Comparison of ENCODE assay signal across 27 cellular contexts in genomic region chr6:69756907-69757306, GRCh38.
"Had no signal": no experiment of that assay in that cellular context is flagged by ENCODE, and none has a peak within 500 bp of the region (broad histone marks: within the 10 kb centered on the region; RNA-seq: fewer than 3 reads in every experiment).

No MANE protein-coding gene starts in this region.

- H3K4me2 ChIP-seq: neural progenitor cell had no signal

- H3K9me3 ChIP-seq: ovary, psoas muscle, right lobe of liver, stomach, thoracic aorta, thyroid gland, uterus had no signal

- H3K27ac Mint-ChIP-seq: natural killer cell; nephron; neural progenitor cell; stimulated activated effector memory CD8-positive, alpha-beta T cell treated with anti-CD3 and anti-CD28 coated beads, Interleukin-12 subunit alpha, Interleukin-12 subunit beta, amount 100 ng/mL, for 72 hours; stimulated activated naive B cell treated with anti-CD40 and anti-IgM and Interleukin-4, amounts not matched to agents 10 μg/mL and 1 μg/mL and 100 μg/mL, for 72 hours; stimulated activated naive CD8-positive, alpha-beta T cell treated with anti-CD3 and anti-CD28 coated beads, Interleukin-15, Interleukin-2, amounts not matched to agents 100 ng/mL and 50 ng/mL, for 24 hours had no signal

- H3K27ac ChIP-seq: neural progenitor cell, ovary, parathyroid adenoma, psoas muscle, right lobe of liver, sigmoid colon, stomach, thoracic aorta, thyroid gland, tibial nerve, upper lobe of left lung, uterus had no signal

- H3K36me3 Mint-ChIP-seq: natural killer cell; stimulated activated effector memory CD8-positive, alpha-beta T cell treated with anti-CD3 and anti-CD28 coated beads, Interleukin-12 subunit alpha, Interleukin-12 subunit beta, amount 100 ng/mL, for 72 hours had no signal

- H3K36me3 ChIP-seq: neural progenitor cell, ovary, right lobe of liver, sigmoid colon, thoracic aorta, thyroid gland, upper lobe of left lung, uterus had no signal

- DNase-seq: natural killer cell; occipital lobe; ovary; posterior cingulate gyrus; psoas muscle; right cardiac atrium; right lobe of liver; sigmoid colon; stimulated activated CD4-positive, alpha-beta T cell treated with anti-CD3 and anti-CD28 coated beads, Interleukin-15, amount 100 ng/mL, for 24 hours; stimulated activated CD4-positive, alpha-beta T cell treated with anti-CD3 and anti-CD28 coated beads, Interleukin-2, amount 100 ng/mL, for 24 hours; stimulated activated CD4-positive, alpha-beta T cell treated with anti-CD3 and anti-CD28 coated beads, Interleukin-2, amount 100 ng/mL, for 48 hours; stimulated activated CD4-positive, alpha-beta T cell treated with anti-CD3 and anti-CD28 coated beads, Interleukin-4, amount 100 ng/mL, for 24 hours; stimulated activated naive B cell treated with anti-CD40 and anti-IgM and Interleukin-4, amounts not matched to agents 10 μg/mL and 1 μg/mL and 100 μg/mL, for 72 hours; stimulated activated naive CD4-positive, alpha-beta T cell treated with Interleukin-2 at 50 U/mL for 16 hours; stomach; thyroid gland; trophoblast cell; upper lobe of left lung; uterus had no signal

- H3K4me1 Mint-ChIP-seq: nephron, neural progenitor cell had no signal

- H3K27me3 ChIP-seq: neural progenitor cell, ovary, right lobe of liver, sigmoid colon, stomach, thyroid gland, tibial nerve, upper lobe of left lung, uterus had no signal

- H3K4me3 Mint-ChIP-seq: natural killer cell; nephron; neural progenitor cell; stimulated activated effector memory CD8-positive, alpha-beta T cell treated with anti-CD3 and anti-CD28 coated beads, Interleukin-12 subunit alpha, Interleukin-12 subunit beta, amount 100 ng/mL, for 72 hours; stimulated activated naive B cell treated with anti-CD40 and anti-IgM and Interleukin-4, amounts not matched to agents 10 μg/mL and 1 μg/mL and 100 μg/mL, for 72 hours; stimulated activated naive CD8-positive, alpha-beta T cell treated with anti-CD3 and anti-CD28 coated beads, Interleukin-15, Interleukin-2, amounts not matched to agents 100 ng/mL and 50 ng/mL, for 24 hours had no signal

- H3K9ac ChIP-seq: neural progenitor cell, parathyroid adenoma had no signal

- H2AFZ ChIP-seq: neural progenitor cell, parathyroid adenoma had no signal

- H3K4me3 ChIP-seq: neural progenitor cell, ovary, psoas muscle, right lobe of liver, sigmoid colon, stomach, thoracic aorta, thyroid gland, tibial nerve, upper lobe of left lung, uterus had no signal

- ATAC-seq: natural killer cell; psoas muscle; right cardiac atrium; right lobe of liver; stimulated activated effector memory CD8-positive, alpha-beta T cell treated with anti-CD3 and anti-CD28 coated beads, Interleukin-12 subunit alpha, Interleukin-12 subunit beta, amount 100 ng/mL, for 72 hours; stimulated activated naive B cell treated with anti-CD40 and anti-IgM and Interleukin-4, amounts not matched to agents 10 μg/mL and 1 μg/mL and 100 μg/mL, for 72 hours had no signal

- H3K4me1 ChIP-seq: neural progenitor cell, parathyroid adenoma, thyroid gland, tibial nerve, uterus had no signal

- H3K27me3 Mint-ChIP-seq: progenitor cell of endocrine pancreas; stimulated activated naive B cell treated with anti-CD40 and anti-IgM and Interleukin-4, amounts not matched to agents 10 μg/mL and 1 μg/mL and 100 μg/mL, for 72 hours; stimulated activated naive CD8-positive, alpha-beta T cell treated with anti-CD3 and anti-CD28 coated beads, Interleukin-15, Interleukin-2, amounts not matched to agents 100 ng/mL and 50 ng/mL, for 24 hours had no signal
